8 cellular contexts compared by ENCODE assay signal in genomic region chr6:116060572-116061283, GRCh38. TPM values are rescaled to one million over a fixed set of nuclear protein-coding genes. Genes with fewer than 3 reads are reported as not detected.
DNase-seq lines count a peak whose midpoint lies in the region; ATAC-seq and TF ChIP-seq lines count a peak whose summit lies in the region.

A gene with protein sequence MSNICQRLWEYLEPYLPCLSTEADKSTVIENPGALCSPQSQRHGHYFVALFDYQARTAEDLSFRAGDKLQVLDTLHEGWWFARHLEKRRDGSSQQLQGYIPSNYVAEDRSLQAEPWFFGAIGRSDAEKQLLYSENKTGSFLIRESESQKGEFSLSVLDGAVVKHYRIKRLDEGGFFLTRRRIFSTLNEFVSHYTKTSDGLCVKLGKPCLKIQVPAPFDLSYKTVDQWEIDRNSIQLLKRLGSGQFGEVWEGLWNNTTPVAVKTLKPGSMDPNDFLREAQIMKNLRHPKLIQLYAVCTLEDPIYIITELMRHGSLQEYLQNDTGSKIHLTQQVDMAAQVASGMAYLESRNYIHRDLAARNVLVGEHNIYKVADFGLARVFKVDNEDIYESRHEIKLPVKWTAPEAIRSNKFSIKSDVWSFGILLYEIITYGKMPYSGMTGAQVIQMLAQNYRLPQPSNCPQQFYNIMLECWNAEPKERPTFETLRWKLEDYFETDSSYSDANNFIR (minus strand): TSS chr6:116060891. CDS start chr6:116060311, 580 bp downstream.

- BruUV-seq in Caco-2 (replicated peaks; lab: Mats Ljungman, UMichigan), result no TSS peak

- peak; percentile 14 to 40 for TF ChIP-seq CTCF in Caco-2 (IDR thresholded peaks at IDR 0.05; ENCODE audit: insufficient read depth in 1 of 2, low read depth in 1 of 2, low read length in 1 of 2, severe bottlenecking in 1 of 2, unreplicated experiment in 1 of 2)
- no peak for TF ChIP-seq CTCF in KMS-11 (conservative IDR thresholded peaks at IDR 0.05; ENCODE audit: low read depth, low read length)
- peak; percentile 32 for TF ChIP-seq CTCF in cardiac fibroblast (IDR thresholded peaks at IDR 0.05; ENCODE audit: low read depth, low read length)

- H3K27me3 Mint-ChIP-seq in Caco-2 (ENCODE audit: insufficient read depth, unreplicated experiment), result no peaks in the 10 kb centered on the region

- H3K27ac ChIP-seq in KMS-11 (peak within 1 kb of the TSS; percentile 44), muscle layer of duodenum (ENCODE audit: low read length) (peak within 1 kb of the TSS; percentile 82)

- peak within 1 kb of the TSS; percentile 37; the same call in 1 of the 2 replicates for H3K9ac ChIP-seq in KMS-11

- H3K4me1 ChIP-seq in Caco-2 (peaks cover 6% of the 10 kb centered on the region; the same call in 1 of the 2 replicates), KMS-11 (ENCODE audit: low read depth, poor library complexity, severe bottlenecking) (peaks cover 10% of the 10 kb centered on the region), muscle layer of duodenum (ENCODE audit: control insufficient read depth in 1 of 2, insufficient read depth in 2 of 2, low read length in 2 of 2) (no peaks in the 10 kb centered on the region)

- peak within 1 kb of the TSS; percentile 81 for H3K4me3 Mint-ChIP-seq in Caco-2 (ENCODE audit: unreplicated experiment)

- peak within 1 kb of the TSS; percentile 31 for H3K4me2 ChIP-seq in KMS-11

- DNase-seq in Caco-2 (peak; percentile 77 to 81), cardiac fibroblast (ENCODE audit: low read depth in 2 of 2) (peak; percentile 59 to 71), NCI-H1092 (lab: John Stamatoyannopoulos, UW) (no peak)

- peak within 1 kb of the TSS; percentile 71 for H2AFZ ChIP-seq in KMS-11 (ENCODE audit: low read depth)

- no peaks in the 10 kb centered on the region for H3K79me2 ChIP-seq in KMS-11 (ENCODE audit: insufficient read depth, low read depth)

- no peaks in the 10 kb centered on the region for H3K9me3 Mint-ChIP-seq in Caco-2 (ENCODE audit: unreplicated experiment)

- H3K27me3 ChIP-seq in Caco-2 (replicated peaks; ENCODE audit: control insufficient read depth, insufficient read depth, low read length), result no peaks in the 10 kb centered on the region
- no peaks in the 10 kb centered on the region for H3K27me3 ChIP-seq in KMS-11 (ENCODE audit: insufficient read depth, low read depth)
- H3K27me3 ChIP-seq in muscle layer of duodenum (ENCODE audit: low read depth, low read length), result no peaks in the 10 kb centered on the region

- peak within 1 kb of the TSS; percentile 63 for H3K4me3 ChIP-seq in Caco-2 (ENCODE audit: low read depth, low read length)
- H3K4me3 ChIP-seq in KMS-11 (IDR thresholded peaks at IDR 0.05; ENCODE audit: insufficient read depth, low read depth, low read length), result no peak within 1 kb of the TSS
- H3K4me3 ChIP-seq in cardiac fibroblast (replicated peaks in 1 of 2; ENCODE audit: low read depth in 2 of 2, low read length in 2 of 2), result peak within 1 kb of the TSS; percentile 40 to 48
- peak within 1 kb of the TSS; percentile 30 to 75 for H3K4me3 ChIP-seq in muscle layer of duodenum (ENCODE audit: low read depth in 1 of 2, low read length in 2 of 2)

- H4K20me1 ChIP-seq in KMS-11 (ENCODE audit: insufficient read depth), result no peaks in the 10 kb centered on the region

- peak within 1 kb of the TSS; percentile 95 for H3K27ac Mint-ChIP-seq in Caco-2 (ENCODE audit: unreplicated experiment)

- peaks cover 12% of the 10 kb centered on the region for H3K36me3 Mint-ChIP-seq in Caco-2 (ENCODE audit: insufficient read depth, unreplicated experiment)

- ATAC-seq in HG02623 (IDR thresholded peaks at IDR 0.05; ENCODE audit: unreplicated experiment), result no peak
- no peak for ATAC-seq in HG02970 (IDR thresholded peaks at IDR 0.05; ENCODE audit: low FRiP score, unreplicated experiment)
- no peak for ATAC-seq in GM21360 (IDR thresholded peaks at IDR 0.05; ENCODE audit: unreplicated experiment)

- POLR2A ChIA-PET in Caco-2 (lab: Charles Lee), result interaction anchor here (0.6 to 2.4 kb wide), 5 partner anchors 13 to 42 kb away, joined by 3 to 19 read pairs (median 4); partner anchors contain the start of gene NT5DC1

- H3K36me3 ChIP-seq in Caco-2 (ENCODE audit: control insufficient read depth, insufficient read depth, low read length), result no peaks in the 10 kb centered on the region
- no peaks in the 10 kb centered on the region for H3K36me3 ChIP-seq in KMS-11 (ENCODE audit: insufficient read depth)
- H3K36me3 ChIP-seq in muscle layer of duodenum (ENCODE audit: control insufficient read depth in 1 of 2, insufficient read depth in 2 of 2, low read length in 2 of 2), result no peaks in the 10 kb centered on the region

- no peaks in the 10 kb centered on the region for H3K9me3 ChIP-seq in Caco-2
- H3K9me3 ChIP-seq in muscle layer of duodenum (ENCODE audit: control insufficient read depth in 1 of 2, low read length in 2 of 2), result no peaks in the 10 kb centered on the region

- CTCF ChIA-PET in Caco-2 (lab: Charles Lee), result interaction anchor here (0.6 to 1.7 kb wide), 12 partner anchors 13 to 208 kb away, joined by 3 to 28 read pairs (median 4); partner anchors contain the start of gene NT5DC1

- H3K4me1 Mint-ChIP-seq in Caco-2 (ENCODE audit: low read depth, unreplicated experiment), result peaks cover 14% of the 10 kb centered on the region

- intact Hi-C loops in Caco-2 (cut with micrococcal nuclease; ENCODE audit: unreplicated experiment), result loop anchor here (1.0 kb wide), 2 partner anchors 40 to 49 kb away; partner anchors contain the start of gene NT5DC1

RNA-seq across cellular contexts. Expression of the gene that starts here (rescaled TPM):
- 7.3 and 8.4 TPM in 2 replicates for total RNA-seq in Caco-2 (2022)
